Comparison of ENCODE assay signal across 2 cellular contexts in the genomic region with DNA sequence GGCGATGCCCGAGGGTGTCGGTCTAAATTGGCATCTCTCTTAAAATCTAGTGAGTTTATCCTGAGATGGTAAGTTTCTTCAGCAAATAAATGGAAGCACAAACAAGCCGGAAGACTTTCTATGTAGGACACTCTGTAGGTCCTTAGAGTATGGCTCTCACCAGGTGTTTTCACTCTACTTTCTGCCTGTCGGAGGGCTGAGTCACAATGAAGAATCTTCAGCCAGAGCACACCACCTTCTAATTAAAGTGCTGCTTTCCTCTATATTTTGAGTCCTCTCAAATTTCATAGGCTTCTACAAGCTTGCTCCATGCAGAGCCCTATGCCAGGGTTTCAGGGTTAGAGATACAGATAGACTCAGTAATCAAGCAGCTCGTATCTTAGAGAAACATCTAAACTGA.
TF ChIP-seq lines count a peak whose summit lies in the region.

No MANE protein-coding gene starts in this region.

TF ChIP-seq in SK-N-SH, 30 proteins besides CTCF, POLR2A, EP300 and RAD21 (continued from another document):
- TF ChIP-seq, protein P1, sequence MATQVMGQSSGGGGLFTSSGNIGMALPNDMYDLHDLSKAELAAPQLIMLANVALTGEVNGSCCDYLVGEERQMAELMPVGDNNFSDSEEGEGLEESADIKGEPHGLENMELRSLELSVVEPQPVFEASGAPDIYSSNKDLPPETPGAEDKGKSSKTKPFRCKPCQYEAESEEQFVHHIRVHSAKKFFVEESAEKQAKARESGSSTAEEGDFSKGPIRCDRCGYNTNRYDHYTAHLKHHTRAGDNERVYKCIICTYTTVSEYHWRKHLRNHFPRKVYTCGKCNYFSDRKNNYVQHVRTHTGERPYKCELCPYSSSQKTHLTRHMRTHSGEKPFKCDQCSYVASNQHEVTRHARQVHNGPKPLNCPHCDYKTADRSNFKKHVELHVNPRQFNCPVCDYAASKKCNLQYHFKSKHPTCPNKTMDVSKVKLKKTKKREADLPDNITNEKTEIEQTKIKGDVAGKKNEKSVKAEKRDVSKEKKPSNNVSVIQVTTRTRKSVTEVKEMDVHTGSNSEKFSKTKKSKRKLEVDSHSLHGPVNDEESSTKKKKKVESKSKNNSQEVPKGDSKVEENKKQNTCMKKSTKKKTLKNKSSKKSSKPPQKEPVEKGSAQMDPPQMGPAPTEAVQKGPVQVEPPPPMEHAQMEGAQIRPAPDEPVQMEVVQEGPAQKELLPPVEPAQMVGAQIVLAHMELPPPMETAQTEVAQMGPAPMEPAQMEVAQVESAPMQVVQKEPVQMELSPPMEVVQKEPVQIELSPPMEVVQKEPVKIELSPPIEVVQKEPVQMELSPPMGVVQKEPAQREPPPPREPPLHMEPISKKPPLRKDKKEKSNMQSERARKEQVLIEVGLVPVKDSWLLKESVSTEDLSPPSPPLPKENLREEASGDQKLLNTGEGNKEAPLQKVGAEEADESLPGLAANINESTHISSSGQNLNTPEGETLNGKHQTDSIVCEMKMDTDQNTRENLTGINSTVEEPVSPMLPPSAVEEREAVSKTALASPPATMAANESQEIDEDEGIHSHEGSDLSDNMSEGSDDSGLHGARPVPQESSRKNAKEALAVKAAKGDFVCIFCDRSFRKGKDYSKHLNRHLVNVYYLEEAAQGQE (IDR thresholded peaks at IDR 0.05; ENCODE audit: low read depth, low read length), result no peak
- TF ChIP-seq, protein P2, sequence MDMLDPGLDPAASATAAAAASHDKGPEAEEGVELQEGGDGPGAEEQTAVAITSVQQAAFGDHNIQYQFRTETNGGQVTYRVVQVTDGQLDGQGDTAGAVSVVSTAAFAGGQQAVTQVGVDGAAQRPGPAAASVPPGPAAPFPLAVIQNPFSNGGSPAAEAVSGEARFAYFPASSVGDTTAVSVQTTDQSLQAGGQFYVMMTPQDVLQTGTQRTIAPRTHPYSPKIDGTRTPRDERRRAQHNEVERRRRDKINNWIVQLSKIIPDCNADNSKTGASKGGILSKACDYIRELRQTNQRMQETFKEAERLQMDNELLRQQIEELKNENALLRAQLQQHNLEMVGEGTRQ (IDR thresholded peaks at IDR 0.05; ENCODE audit: borderline replicate concordance, low read depth, low read length), result no peak
- TF ChIP-seq, protein P3, sequence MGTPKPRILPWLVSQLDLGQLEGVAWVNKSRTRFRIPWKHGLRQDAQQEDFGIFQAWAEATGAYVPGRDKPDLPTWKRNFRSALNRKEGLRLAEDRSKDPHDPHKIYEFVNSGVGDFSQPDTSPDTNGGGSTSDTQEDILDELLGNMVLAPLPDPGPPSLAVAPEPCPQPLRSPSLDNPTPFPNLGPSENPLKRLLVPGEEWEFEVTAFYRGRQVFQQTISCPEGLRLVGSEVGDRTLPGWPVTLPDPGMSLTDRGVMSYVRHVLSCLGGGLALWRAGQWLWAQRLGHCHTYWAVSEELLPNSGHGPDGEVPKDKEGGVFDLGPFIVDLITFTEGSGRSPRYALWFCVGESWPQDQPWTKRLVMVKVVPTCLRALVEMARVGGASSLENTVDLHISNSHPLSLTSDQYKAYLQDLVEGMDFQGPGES (IDR thresholded peaks at IDR 0.05; ENCODE audit: low read depth, low read length), result no peak
- no peak for TF ChIP-seq CHD2 (IDR thresholded peaks at IDR 0.05; ENCODE audit: low read length, partially characterized antibody)
- no peak for TF ChIP-seq RFX5 (IDR thresholded peaks at IDR 0.05; ENCODE audit: low read length)
- no peak for TF ChIP-seq TCF12 (IDR thresholded peaks at IDR 0.05)
- no peak for TF ChIP-seq MEF2A (IDR thresholded peaks at IDR 0.05; ENCODE audit: borderline replicate concordance, low read depth)
- TF ChIP-seq GABPA (IDR thresholded peaks at IDR 0.05; ENCODE audit: low read depth), result no peak
- TF ChIP-seq, protein P4, sequence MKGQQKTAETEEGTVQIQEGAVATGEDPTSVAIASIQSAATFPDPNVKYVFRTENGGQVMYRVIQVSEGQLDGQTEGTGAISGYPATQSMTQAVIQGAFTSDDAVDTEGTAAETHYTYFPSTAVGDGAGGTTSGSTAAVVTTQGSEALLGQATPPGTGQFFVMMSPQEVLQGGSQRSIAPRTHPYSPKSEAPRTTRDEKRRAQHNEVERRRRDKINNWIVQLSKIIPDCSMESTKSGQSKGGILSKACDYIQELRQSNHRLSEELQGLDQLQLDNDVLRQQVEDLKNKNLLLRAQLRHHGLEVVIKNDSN (IDR thresholded peaks at IDR 0.05; ENCODE audit: borderline replicate concordance, low read depth), result no peak
- no peak for TF ChIP-seq FOXM1 (IDR thresholded peaks at IDR 0.05; ENCODE audit: low read depth)
- TF ChIP-seq, protein P5, sequence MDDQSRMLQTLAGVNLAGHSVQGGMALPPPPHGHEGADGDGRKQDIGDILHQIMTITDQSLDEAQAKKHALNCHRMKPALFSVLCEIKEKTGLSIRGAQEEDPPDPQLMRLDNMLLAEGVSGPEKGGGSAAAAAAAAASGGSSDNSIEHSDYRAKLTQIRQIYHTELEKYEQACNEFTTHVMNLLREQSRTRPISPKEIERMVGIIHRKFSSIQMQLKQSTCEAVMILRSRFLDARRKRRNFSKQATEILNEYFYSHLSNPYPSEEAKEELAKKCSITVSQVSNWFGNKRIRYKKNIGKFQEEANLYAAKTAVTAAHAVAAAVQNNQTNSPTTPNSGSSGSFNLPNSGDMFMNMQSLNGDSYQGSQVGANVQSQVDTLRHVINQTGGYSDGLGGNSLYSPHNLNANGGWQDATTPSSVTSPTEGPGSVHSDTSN (IDR thresholded peaks at IDR 0.05), result no peak
- TF ChIP-seq TEAD4 (IDR thresholded peaks at IDR 0.05; ENCODE audit: borderline replicate concordance, insufficient read depth), result no peak

TF ChIP-seq in HEK293, 187 proteins besides CTCF, POLR2A, EP300 and RAD21 (continued from another document):
- TF ChIP-seq, protein P6, sequence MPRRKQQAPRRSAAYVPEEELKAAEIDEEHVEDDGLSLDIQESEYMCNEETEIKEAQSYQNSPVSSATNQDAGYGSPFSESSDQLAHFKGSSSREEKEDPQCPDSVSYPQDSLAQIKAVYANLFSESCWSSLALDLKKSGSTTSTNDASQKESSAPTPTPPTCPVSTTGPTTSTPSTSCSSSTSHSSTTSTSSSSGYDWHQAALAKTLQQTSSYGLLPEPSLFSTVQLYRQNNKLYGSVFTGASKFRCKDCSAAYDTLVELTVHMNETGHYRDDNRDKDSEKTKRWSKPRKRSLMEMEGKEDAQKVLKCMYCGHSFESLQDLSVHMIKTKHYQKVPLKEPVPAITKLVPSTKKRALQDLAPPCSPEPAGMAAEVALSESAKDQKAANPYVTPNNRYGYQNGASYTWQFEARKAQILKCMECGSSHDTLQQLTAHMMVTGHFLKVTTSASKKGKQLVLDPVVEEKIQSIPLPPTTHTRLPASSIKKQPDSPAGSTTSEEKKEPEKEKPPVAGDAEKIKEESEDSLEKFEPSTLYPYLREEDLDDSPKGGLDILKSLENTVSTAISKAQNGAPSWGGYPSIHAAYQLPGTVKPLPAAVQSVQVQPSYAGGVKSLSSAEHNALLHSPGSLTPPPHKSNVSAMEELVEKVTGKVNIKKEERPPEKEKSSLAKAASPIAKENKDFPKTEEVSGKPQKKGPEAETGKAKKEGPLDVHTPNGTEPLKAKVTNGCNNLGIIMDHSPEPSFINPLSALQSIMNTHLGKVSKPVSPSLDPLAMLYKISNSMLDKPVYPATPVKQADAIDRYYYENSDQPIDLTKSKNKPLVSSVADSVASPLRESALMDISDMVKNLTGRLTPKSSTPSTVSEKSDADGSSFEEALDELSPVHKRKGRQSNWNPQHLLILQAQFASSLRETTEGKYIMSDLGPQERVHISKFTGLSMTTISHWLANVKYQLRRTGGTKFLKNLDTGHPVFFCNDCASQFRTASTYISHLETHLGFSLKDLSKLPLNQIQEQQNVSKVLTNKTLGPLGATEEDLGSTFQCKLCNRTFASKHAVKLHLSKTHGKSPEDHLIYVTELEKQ (tag by site-specific recombination; IDR thresholded peaks at IDR 0.05; ENCODE audit: borderline replicate concordance), result 0 out of 2 replicates have a peak, but pooled peaks have one; percentile 6
- TF ChIP-seq ZBTB8A (tag by site-specific recombination; IDR thresholded peaks at IDR 0.05), result peak; percentile 44; the same call in 1 of the 2 replicates
- TF ChIP-seq, protein P7, sequence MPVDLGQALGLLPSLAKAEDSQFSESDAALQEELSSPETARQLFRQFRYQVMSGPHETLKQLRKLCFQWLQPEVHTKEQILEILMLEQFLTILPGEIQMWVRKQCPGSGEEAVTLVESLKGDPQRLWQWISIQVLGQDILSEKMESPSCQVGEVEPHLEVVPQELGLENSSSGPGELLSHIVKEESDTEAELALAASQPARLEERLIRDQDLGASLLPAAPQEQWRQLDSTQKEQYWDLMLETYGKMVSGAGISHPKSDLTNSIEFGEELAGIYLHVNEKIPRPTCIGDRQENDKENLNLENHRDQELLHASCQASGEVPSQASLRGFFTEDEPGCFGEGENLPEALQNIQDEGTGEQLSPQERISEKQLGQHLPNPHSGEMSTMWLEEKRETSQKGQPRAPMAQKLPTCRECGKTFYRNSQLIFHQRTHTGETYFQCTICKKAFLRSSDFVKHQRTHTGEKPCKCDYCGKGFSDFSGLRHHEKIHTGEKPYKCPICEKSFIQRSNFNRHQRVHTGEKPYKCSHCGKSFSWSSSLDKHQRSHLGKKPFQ (tag by site-specific recombination; IDR thresholded peaks at IDR 0.05), result peak; percentile 92
- TF ChIP-seq ZBTB21 (tag by site-specific recombination; IDR thresholded peaks at IDR 0.05), result no peak
- no peak for TF ChIP-seq GLI2 (tag by site-specific recombination; IDR thresholded peaks at IDR 0.05; ENCODE audit: borderline replicate concordance, low read depth)
- 0 out of 2 replicates have a peak, but pooled peaks have one; percentile 29 for TF ChIP-seq ZSCAN30 (tag by site-specific recombination; IDR thresholded peaks at IDR 0.05)
- TF ChIP-seq, protein P8, sequence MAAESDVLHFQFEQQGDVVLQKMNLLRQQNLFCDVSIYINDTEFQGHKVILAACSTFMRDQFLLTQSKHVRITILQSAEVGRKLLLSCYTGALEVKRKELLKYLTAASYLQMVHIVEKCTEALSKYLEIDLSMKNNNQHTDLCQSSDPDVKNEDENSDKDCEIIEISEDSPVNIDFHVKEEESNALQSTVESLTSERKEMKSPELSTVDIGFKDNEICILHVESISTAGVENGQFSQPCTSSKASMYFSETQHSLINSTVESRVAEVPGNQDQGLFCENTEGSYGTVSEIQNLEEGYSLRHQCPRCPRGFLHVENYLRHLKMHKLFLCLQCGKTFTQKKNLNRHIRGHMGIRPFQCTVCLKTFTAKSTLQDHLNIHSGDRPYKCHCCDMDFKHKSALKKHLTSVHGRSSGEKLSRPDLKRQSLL (tag by site-specific recombination; IDR thresholded peaks at IDR 0.05), result no peak
- peak; percentile 17; the same call in 1 of the 2 replicates for TF ChIP-seq TRIM28 (IDR thresholded peaks at IDR 0.05; ENCODE audit: borderline replicate concordance, low read length)
- peak; percentile 54 for TF ChIP-seq PRDM1 (tag by site-specific recombination; IDR thresholded peaks at IDR 0.05)
